16 cellular contexts compared by ENCODE assay signal in the genomic region with DNA sequence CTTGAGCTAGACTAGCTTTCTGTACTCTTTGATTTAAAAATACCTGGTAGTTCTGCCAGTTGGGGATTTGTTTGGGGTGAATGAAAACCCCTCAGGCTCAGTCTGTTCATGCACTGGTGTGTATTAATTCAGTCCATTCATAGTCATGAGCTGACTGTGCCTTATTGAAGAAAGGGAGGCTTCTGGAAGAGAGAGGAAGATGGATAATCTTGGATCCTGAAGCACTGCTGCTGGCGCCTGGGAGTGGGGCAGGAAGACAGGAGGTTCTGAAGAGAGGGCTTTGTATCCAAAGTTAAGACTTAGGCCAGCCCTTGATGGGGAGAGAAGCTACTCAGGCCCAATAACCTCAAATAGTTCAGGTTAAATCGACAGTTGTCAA.
A peak's percentile ranks its signal among the peaks of the same experiment; 100 is the strongest.
DNase-seq lines count a peak whose midpoint lies in the region; ATAC-seq, FAIRE-seq and TF ChIP-seq lines count a peak whose summit lies in the region.
"Had no signal": no experiment of that assay in that cellular context is flagged by ENCODE, and none has a peak within 500 bp of the region (broad histone marks: within the 10 kb centered on the region; RNA-seq: fewer than 3 reads in every experiment).

No MANE protein-coding gene starts in this region.

- peaks cover 3% of the 10 kb centered on the region for H3F3A ChIP-seq in smooth muscle cell (ENCODE audit: low read depth)

- in situ Hi-C loops in GM12878 (cut with MboI), result no loop called here

- RAD21 ChIA-PET in GM12878 (lab: Charles Lee; ENCODE audit: unreplicated experiment), result interaction anchor here (0.7 to 1.9 kb wide), 4 partner anchors 20 to 77 kb away, joined by 3 to 8 read pairs (median 4); no protein-coding TSS in a partner anchor

- 93% methylated on average over 2 of the region's 2 CpGs for WGBS in HUES64
- 100% methylated on average over 2 of the region's 2 CpGs for WGBS in GM12878 (ENCODE audit: insufficient coverage, insufficient replicate concordance, low lambda C conversion rate, missing lambda C conversion rate)
- WGBS in smooth muscle cell (ENCODE audit: low lambda C conversion rate), result 93% methylated on average over 2 of the region's 2 CpGs

- H3K9me3 ChIP-seq in HUES64 (ENCODE audit: insufficient read depth, low read depth, low read length) (no peaks in the 10 kb centered on the region), GM12878 (replicated peaks; ENCODE audit: control insufficient read depth, insufficient read depth, low read length) (no peaks in the 10 kb centered on the region), smooth muscle cell (replicated peaks; ENCODE audit: low read depth) (no peaks in the 10 kb centered on the region)
- H3K9me3 ChIP-seq: stomach had no signal

- H3K4me1 ChIP-seq in HUES64 (ENCODE audit: insufficient read depth, low read length), result peaks cover 60% of the 10 kb centered on the region
- peaks cover 16% of the 10 kb centered on the region for H3K4me1 ChIP-seq in GM12878 (ENCODE audit: control insufficient read depth, insufficient read depth, low read length)
- H3K4me1 ChIP-seq in smooth muscle cell (ENCODE audit: low read depth), result peaks cover 48% of the 10 kb centered on the region

- H4K20me1 ChIP-seq in GM12878 (ENCODE audit: control insufficient read depth, insufficient read depth), result no peaks in the 10 kb centered on the region
- H4K20me1 ChIP-seq in smooth muscle cell (ENCODE audit: low read depth), result peaks cover 81% of the 10 kb centered on the region

- ATAC-seq in GM12878, result peak; percentile 27; the same call in 2 of the 3 replicates
- ATAC-seq in HG02938 (IDR thresholded peaks at IDR 0.05; ENCODE audit: unreplicated experiment), result no peak
- no peak for ATAC-seq in HG03045 (IDR thresholded peaks at IDR 0.05; ENCODE audit: unreplicated experiment)
- ATAC-seq: sciatic nerve had no signal

- POLR2A ChIA-PET in GM12878 (lab: Charles Lee), result interaction anchor here (0.9 kb wide), 1 partner anchor 48 kb away, joined by 3 read pairs; no protein-coding TSS in a partner anchor

- H3K27me3 ChIP-seq in HUES64 (ENCODE audit: insufficient read depth, low read length) (no peaks in the 10 kb centered on the region), GM12878 (replicated peaks in 1 of 2; ENCODE audit: control insufficient read depth in 2 of 2, insufficient read depth in 2 of 2, low read length in 1 of 2) (no peaks in the 10 kb centered on the region), smooth muscle cell (ENCODE audit: low read depth) (no peaks in the 10 kb centered on the region)
- H3K27me3 ChIP-seq: stomach had no signal

- BruUV-seq in GM12878 (replicated peaks; lab: Mats Ljungman, UMichigan), result no TSS peak

- no peak for TF ChIP-seq EP300 in GM12878 (IDR thresholded peaks at IDR 0.05; ENCODE audit: borderline replicate concordance in 1 of 2, control insufficient read depth in 1 of 2, low read depth in 2 of 2, low read length in 2 of 2)

- H3K36me3 ChIP-seq in HUES64 (ENCODE audit: insufficient read depth, low read length), result peaks cover 3% of the 10 kb centered on the region
- peaks cover 0 to 3% of the 10 kb centered on the region in 2 experiments; a peak in 2 of 4 replicates for H3K36me3 ChIP-seq in GM12878 (ENCODE audit: control insufficient read depth in 2 of 2, insufficient read depth in 2 of 2, low read length in 1 of 2)
- H3K36me3 ChIP-seq in smooth muscle cell (ENCODE audit: low read depth), result no peaks in the 10 kb centered on the region

- no peak for FAIRE-seq in GM12878 (lab: Jason Lieb, UNC)
- no peak for FAIRE-seq in GM12892 (lab: Jason Lieb, UNC)

- H3K4me3 ChIP-seq in HUES64 (ENCODE audit: low read length) (no peak overlapping the region), GM12878 (no peak overlapping the region; the same call in 1 of the 2 replicates), smooth muscle cell (no peak overlapping the region)
- H3K4me3 ChIP-seq: stomach had no signal

- CTCF ChIA-PET in GM12878 (lab: Yijun Ruan, JAX), result interaction anchor here (0.6 to 9.2 kb wide), 7 partner anchors 13 to 1868 kb away, joined by 3 to 52 read pairs (median 4); no protein-coding TSS in a partner anchor

- DNase-seq in GM12878 (ENCODE audit: low read depth, low spot score) (no peak), hippocampal formation (lab: John Stamatoyannopoulos, UW) (peak; percentile 10 to 41), smooth muscle cell (lab: John Stamatoyannopoulos, UW; ENCODE audit: unreplicated experiment) (no peak), NK-92 (lab: John Stamatoyannopoulos, UW; ENCODE audit: unreplicated experiment) (no peak), GM12892 (ENCODE audit: insufficient read length) (no peak)
- DNase-seq: activated CD4-positive, alpha-beta memory T cell treated with anti-CD3 and anti-CD28 coated beads, Interleukin-2, amount 10 ng/mL, durations not matched to agents 7 days and 5 days; activated naive CD4-positive, alpha-beta T cell; central memory CD4-positive, alpha-beta T cell; H7; NCI-H2171 treated with DMSO at 0.1 percent for 48 hours; stomach had no signal

- intact Hi-C loops in GM12878 (cut with micrococcal nuclease; ENCODE audit: unreplicated experiment), result no loop called here

- H3K4me2 ChIP-seq in GM12878 (ENCODE audit: control insufficient read depth, insufficient read depth) (peak overlapping the region; percentile 34; the same call in 1 of the 2 replicates), smooth muscle cell (no peak overlapping the region)

- no peak overlapping the region for H2AFZ ChIP-seq in GM12878 (ENCODE audit: control insufficient read depth, low read depth, low read length)
- no peak overlapping the region for H2AFZ ChIP-seq in smooth muscle cell (ENCODE audit: low read depth)

- SMC1A ChIA-PET in GM12878 (lab: Charles Lee; ENCODE audit: uncharacterized antibody, unreplicated experiment), result interaction anchor here (0.7 to 7.4 kb wide), 9 partner anchors 13 to 56 kb away, joined by 3 to 68 read pairs (median 3); no protein-coding TSS in a partner anchor

- TF ChIP-seq POLR2A in GM12878 (IDR thresholded peaks at IDR 0.05; ENCODE audit: low read depth, low read length) (no peak), GM12892 (IDR thresholded peaks at IDR 0.05; ENCODE audit: low read depth, low read length) (no peak)

- TF ChIP-seq CTCF in GM12878 (IDR thresholded peaks at IDR 0.05 in 2 of 3, conservative IDR thresholded peaks at IDR 0.05 in 1 of 3; ENCODE audit: control insufficient read depth in 2 of 3, extremely low read depth in 1 of 3, insufficient read depth in 1 of 3, low read depth in 3 of 3, low read length in 3 of 3) (no peak), smooth muscle cell (IDR thresholded peaks at IDR 0.05; ENCODE audit: borderline replicate concordance, insufficient read depth, poor library complexity, severe bottlenecking) (no peak)

- no peak for TF ChIP-seq RAD21 in GM12878 (IDR thresholded peaks at IDR 0.05; ENCODE audit: insufficient read depth, low read depth, low read length)

- peaks cover 2% of the 10 kb centered on the region for H3K79me2 ChIP-seq in GM12878 (ENCODE audit: control insufficient read depth, insufficient read depth, low read length)
- peaks cover 29% of the 10 kb centered on the region for H3K79me2 ChIP-seq in smooth muscle cell (ENCODE audit: low read depth)

- H3K9ac ChIP-seq in HUES64 (ENCODE audit: low read depth, low read length), result no peak overlapping the region
- H3K9ac ChIP-seq in GM12878 (ENCODE audit: control insufficient read depth, insufficient read depth, low read length), result no peak overlapping the region
- no peak overlapping the region for H3K9ac ChIP-seq in smooth muscle cell (ENCODE audit: low read depth)

- H3K27ac ChIP-seq in HUES64 (ENCODE audit: low read depth, low read length) (peak overlapping the region; percentile 9; the same call in 1 of the 2 replicates), GM12878 (ENCODE audit: control insufficient read depth, insufficient read depth) (peak overlapping the region; percentile 1; the same call in 1 of the 2 replicates), smooth muscle cell (ENCODE audit: low read depth) (peak overlapping the region; percentile 75)
- H3K27ac ChIP-seq: C4-2B, stomach had no signal

TF ChIP-seq in GM12878, 131 proteins besides CTCF, POLR2A, EP300 and RAD21 (continues in another document):
- TF ChIP-seq MYC (IDR thresholded peaks at IDR 0.05; ENCODE audit: insufficient read depth, insufficient read length, insufficient replicate concordance, low read length, severe bottlenecking) (no peak), MEF2A (IDR thresholded peaks at IDR 0.05; ENCODE audit: insufficient read depth, low read depth, low read length) (no peak), MXI1 (IDR thresholded peaks at IDR 0.05; ENCODE audit: low read depth, low read length) (no peak), USF1 (IDR thresholded peaks at IDR 0.05; ENCODE audit: borderline replicate concordance, extremely low read length, insufficient read depth, low read depth, low read length) (no peak), HSF1 (IDR thresholded peaks at IDR 0.05; ENCODE audit: low read depth, low read length) (no peak), ESRRA (IDR thresholded peaks at IDR 0.05; ENCODE audit: low read length) (no peak), BHLHE40 (IDR thresholded peaks at IDR 0.05; ENCODE audit: borderline replicate concordance in 1 of 2, low read depth in 2 of 2, low read length in 1 of 2) (no peak)

Comparison
In these comparisons a context has a peak if more than half of its experiments do, and no peak if none do; other contexts are left out.
1. H3K27ac ChIP-seq: peak in every context shown above with its lines; median percentile 75 in smooth muscle cell; 9 in HUES64; 1 in GM12878.
2. DNase-seq: peak in hippocampal formation (2 of 2); none in GM12878 (single experiment), smooth muscle cell (single experiment), NK-92 (single experiment) and GM12892 (single experiment).